16 cellular contexts compared by ENCODE assay signal in the genomic region with DNA sequence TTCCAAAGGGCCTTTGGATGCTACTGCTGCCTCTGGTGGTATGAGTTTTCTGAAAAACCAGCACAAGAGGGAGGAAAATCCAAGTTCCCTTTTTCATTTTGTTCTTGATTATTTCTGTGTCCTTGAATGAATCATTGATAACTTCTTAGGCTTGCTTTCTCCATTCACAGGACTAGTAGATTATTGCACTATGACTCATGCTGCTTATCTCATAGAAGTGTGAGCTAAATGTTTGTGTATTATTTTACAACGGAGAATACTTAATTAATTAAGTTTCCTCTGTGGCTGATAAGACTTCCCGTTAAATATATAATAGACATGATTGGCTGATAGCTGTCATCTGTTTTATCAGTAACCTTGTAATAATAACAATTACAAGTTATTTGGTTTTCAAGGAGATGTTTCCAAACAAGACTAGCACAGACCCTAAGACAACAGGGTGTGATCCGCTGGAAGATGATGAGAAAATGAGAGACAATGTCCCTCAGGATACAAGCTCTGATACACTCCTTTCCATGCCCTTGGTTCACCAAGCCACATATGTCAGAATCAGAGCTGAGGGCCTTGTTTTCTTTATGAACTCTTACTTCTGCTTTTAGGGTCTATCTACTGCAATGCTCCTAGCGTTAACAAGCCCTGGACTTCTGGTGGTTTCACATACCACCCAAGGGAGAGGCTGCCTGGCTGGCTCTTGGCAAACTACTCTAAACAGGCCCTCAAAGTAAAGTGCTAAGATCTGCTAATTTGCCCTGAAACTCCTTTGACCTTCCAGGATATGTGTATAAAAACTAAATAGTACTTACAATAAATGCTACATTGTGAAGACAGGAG.
A peak's percentile ranks its signal among the peaks of the same experiment; 100 is the strongest.
DNase-seq lines count a peak whose midpoint lies in the region; ATAC-seq and TF ChIP-seq lines count a peak whose summit lies in the region.
"Had no signal": no experiment of that assay in that cellular context is flagged by ENCODE, and none has a peak within 500 bp of the region (broad histone marks: within the 10 kb centered on the region; RNA-seq: fewer than 3 reads in every experiment).

No MANE protein-coding gene starts in this region.

- intact Hi-C loops in Right ventricle myocardium inferior (cut with DNase I) (no loop called here), cardiac septum (cut with DNase I) (no loop called here), left lung (cut with DNase I) (no loop called here), prostate gland (cut with DNase I) (no loop called here)

- H3K27me3 Mint-ChIP-seq in type B pancreatic cell, result no peaks in the 10 kb centered on the region

- TF ChIP-seq CTCF in left lung (IDR thresholded peaks at IDR 0.05) (no peak), type B pancreatic cell (conservative IDR thresholded peaks at IDR 0.05) (peak; percentile 20), prostate gland (IDR thresholded peaks at IDR 0.05) (no peak)

- DNase-seq in Right ventricle myocardium inferior (ENCODE audit: missing footprints) (no peak), cardiac septum (ENCODE audit: low spot score) (no peak), dermis blood vessel endothelial cell (peak; percentile 82), left lung (no peak), type B pancreatic cell (ENCODE audit: extremely low spot score, unreplicated experiment) (no peak), prostate gland (ENCODE audit: low spot score) (no peak)
- DNase-seq: activated CD8-positive, alpha-beta memory T cell treated with anti-CD3 and anti-CD28 coated beads for 24 hours; activated naive CD4-positive, alpha-beta T cell treated with Interleukin-2 at 50 U/mL for 16 hours; central memory CD4-positive, alpha-beta T cell; immature natural killer cell; naive thymus-derived CD4-positive, alpha-beta T cell; PC-3 had no signal

- ATAC-seq in Right ventricle myocardium inferior (peak; percentile 28), left lung (peak; percentile 91), GM19351 (IDR thresholded peaks at IDR 0.05; ENCODE audit: unreplicated experiment) (no peak), HG02884 (IDR thresholded peaks at IDR 0.05; ENCODE audit: unreplicated experiment) (no peak)
- ATAC-seq: A549; esophagus mucosa; naive thymus-derived CD4-positive, alpha-beta T cell; PC-3 had no signal

- no peak overlapping the region for H3K27ac Mint-ChIP-seq in type B pancreatic cell
- H3K27ac Mint-ChIP-seq: immature natural killer cell; naive thymus-derived CD4-positive, alpha-beta T cell had no signal

- 71% methylated on average over 4 of the region's 4 CpGs for WGBS in prostate gland

- H3K9me3 Mint-ChIP-seq in type B pancreatic cell, result peaks cover 6% of the 10 kb centered on the region
- H3K9me3 Mint-ChIP-seq: naive thymus-derived CD4-positive, alpha-beta T cell had no signal

- H3K9me3 ChIP-seq in left lung, result no peaks in the 10 kb centered on the region
- H3K9me3 ChIP-seq in prostate gland, result no peaks in the 10 kb centered on the region
- H3K9me3 ChIP-seq: A549 had no signal

- H3K36me3 ChIP-seq in left lung (no peaks in the 10 kb centered on the region), prostate gland (no peaks in the 10 kb centered on the region)

- H3K4me3 ChIP-seq in left lung (no peak overlapping the region), prostate gland (no peak overlapping the region)
- H3K4me3 ChIP-seq: A549 had no signal

- peaks cover 24% of the 10 kb centered on the region for H3K4me1 Mint-ChIP-seq in type B pancreatic cell (ENCODE audit: unreplicated experiment)
- H3K4me1 Mint-ChIP-seq: immature natural killer cell; naive thymus-derived CD4-positive, alpha-beta T cell had no signal

- TF ChIP-seq POLR2A in prostate gland (IDR thresholded peaks at IDR 0.05), result no peak

- H3K27ac ChIP-seq in left lung, result peak overlapping the region in 1 of 2 donors; percentile 46
- no peak overlapping the region for H3K27ac ChIP-seq in prostate gland
- H3K27ac ChIP-seq: A549 had no signal

- peaks cover 4% of the 10 kb centered on the region for H3K36me3 Mint-ChIP-seq in type B pancreatic cell
- H3K36me3 Mint-ChIP-seq: immature natural killer cell; naive thymus-derived CD4-positive, alpha-beta T cell had no signal

- H3K27me3 ChIP-seq in left lung (no peaks in the 10 kb centered on the region), prostate gland (replicated peaks; ENCODE audit: insufficient read depth) (no peaks in the 10 kb centered on the region)

- H3K4me1 ChIP-seq in left lung (peaks cover 5 to 11% of the 10 kb centered on the region in 2 donors), prostate gland (replicated peaks) (no peaks in the 10 kb centered on the region)
- H3K4me1 ChIP-seq: A549 had no signal

- no peak overlapping the region for H3K4me3 Mint-ChIP-seq in type B pancreatic cell
- H3K4me3 Mint-ChIP-seq: immature natural killer cell; naive thymus-derived CD4-positive, alpha-beta T cell had no signal

Comparison
In these comparisons a context has a peak if more than half of its experiments do, and no peak if none do; other contexts are left out.
1. ATAC-seq: peak in Right ventricle myocardium inferior (single experiment) and left lung (single experiment); none in GM19351 (single experiment) and HG02884 (single experiment).